In genomic region chr14:50335389-50335788, GRCh38 we compare ENCODE assay signal across 8 cellular contexts. TPM values are rescaled to one million over a fixed set of nuclear protein-coding genes. Genes with fewer than 3 reads are reported as not detected.
DNase-seq lines count a peak whose midpoint lies in the region; ATAC-seq and TF ChIP-seq lines count a peak whose summit lies in the region.

No MANE protein-coding gene starts in this region.

- no peak overlapping the region for H3K4me3 ChIP-seq in tibial nerve

- peak in 3 of 5 experiments; percentile 7 to 49 (median 40) for TF ChIP-seq CTCF in tibial nerve (IDR thresholded peaks at IDR 0.05)

- no peaks in the 10 kb centered on the region for H3K27me3 Mint-ChIP-seq in effector memory CD8-positive, alpha-beta T cell
- H3K27me3 Mint-ChIP-seq in memory B cell, result no peaks in the 10 kb centered on the region

- H3K27ac Mint-ChIP-seq in effector memory CD8-positive, alpha-beta T cell, result peak overlapping the region; percentile 82 to 85
- H3K27ac Mint-ChIP-seq in memory B cell, result peak overlapping the region; percentile 74

- peaks cover 0 to 20% (median 0%) of the 10 kb centered on the region in 3 donors for H3K36me3 ChIP-seq in tibial nerve

- no peaks in the 10 kb centered on the region for H3K9me3 ChIP-seq in tibial nerve

- peaks cover 0 to 29% (median 14%) of the 10 kb centered on the region in 4 donors for H3K4me1 ChIP-seq in tibial nerve

- peak; percentile 80 for DNase-seq in EH (ENCODE audit: low read depth)
- peak; percentile 85 for DNase-seq in NCI-H345 (lab: John Stamatoyannopoulos, UW)
- no peak for DNase-seq in effector memory CD8-positive, alpha-beta T cell
- DNase-seq in memory B cell (ENCODE audit: low spot score in 2 of 2), result no peak
- peak; percentile 48 to 69 for DNase-seq in tibial nerve (ENCODE audit: low spot score in 2 of 2)
- no peak for DNase-seq in UCSD-AML1 (lab: John Stamatoyannopoulos, UW; ENCODE audit: unreplicated experiment)
- no peak for DNase-seq in activated CD4-positive, CD25-positive, alpha-beta regulatory T cell treated with anti-CD3 and anti-CD28 coated beads, Interleukin-2, amount 50 U/mL, for 72 hours
- no peak for DNase-seq in activated CD4-positive, CD25-positive, alpha-beta regulatory T cell (lab: John Stamatoyannopoulos, UW)

- peaks cover 7 to 9% of the 10 kb centered on the region in 2 donors for H3K4me1 Mint-ChIP-seq in effector memory CD8-positive, alpha-beta T cell (ENCODE audit: low read depth in 2 of 2)
- H3K4me1 Mint-ChIP-seq in memory B cell, result peaks cover 5% of the 10 kb centered on the region

- no peaks in the 10 kb centered on the region for H3K9me3 Mint-ChIP-seq in effector memory CD8-positive, alpha-beta T cell
- H3K9me3 Mint-ChIP-seq in memory B cell, result no peaks in the 10 kb centered on the region

- peak in 1 of 2 donors; percentile 47 for TF ChIP-seq POLR2A in tibial nerve (IDR thresholded peaks at IDR 0.05)

- peak in 1 of 2 donors; percentile 79 for TF ChIP-seq EP300 in tibial nerve (IDR thresholded peaks at IDR 0.05)

- no peak for ATAC-seq in effector memory CD8-positive, alpha-beta T cell (replicated peaks)
- ATAC-seq in memory B cell (ENCODE audit: low read depth), result no peak

- H3K4me3 Mint-ChIP-seq in effector memory CD8-positive, alpha-beta T cell, result no peak overlapping the region
- no peak overlapping the region for H3K4me3 Mint-ChIP-seq in memory B cell

- H3K27ac ChIP-seq in tibial nerve, result peak overlapping the region; percentile 51 to 90 (median 80)

- WGBS in tibial nerve, 2 donors, result 9 to 17% methylated on average over 7 of the region's 7 CpGs

- peaks cover 16% of the 10 kb centered on the region for H3K36me3 Mint-ChIP-seq in effector memory CD8-positive, alpha-beta T cell (ENCODE audit: insufficient read depth)
- H3K36me3 Mint-ChIP-seq in memory B cell, result peaks cover 4% of the 10 kb centered on the region

- H3K27me3 ChIP-seq in tibial nerve, result no peaks in the 10 kb centered on the region

RNA-seq across cellular contexts. Expression of gene DMAC2L, which starts 23.3 kb away (rescaled TPM):
- 10 to 100 TPM in 3 of 4 donors, 1 to 10 TPM in 1; 7.5 to 23.1 (median 20.4) TPM for total RNA-seq in tibial nerve

RNA-seq across cellular contexts. Expression of gene L2HGDH, which starts 23.4 kb away (rescaled TPM):
- 10 to 100 TPM in 1 of 4 donors, 1 to 10 TPM in 3; 2.0 to 16.2 (median 3.9) TPM for total RNA-seq in tibial nerve

Comparison
In these comparisons a context has a peak if more than half of its experiments do, and no peak if none do; other contexts are left out.
1. DNase-seq: peak in EH (single experiment), NCI-H345 (single experiment) and tibial nerve (2 of 2); none in effector memory CD8-positive, alpha-beta T cell (0 of 3), memory B cell (0 of 2), UCSD-AML1 (single experiment), activated CD4-positive, CD25-positive, alpha-beta regulatory T cell treated with anti-CD3 and anti-CD28 coated beads, Interleukin-2, amount 50 U/mL, for 72 hours (single experiment) and activated CD4-positive, CD25-positive, alpha-beta regulatory T cell (0 of 4).